In the genomic region with DNA sequence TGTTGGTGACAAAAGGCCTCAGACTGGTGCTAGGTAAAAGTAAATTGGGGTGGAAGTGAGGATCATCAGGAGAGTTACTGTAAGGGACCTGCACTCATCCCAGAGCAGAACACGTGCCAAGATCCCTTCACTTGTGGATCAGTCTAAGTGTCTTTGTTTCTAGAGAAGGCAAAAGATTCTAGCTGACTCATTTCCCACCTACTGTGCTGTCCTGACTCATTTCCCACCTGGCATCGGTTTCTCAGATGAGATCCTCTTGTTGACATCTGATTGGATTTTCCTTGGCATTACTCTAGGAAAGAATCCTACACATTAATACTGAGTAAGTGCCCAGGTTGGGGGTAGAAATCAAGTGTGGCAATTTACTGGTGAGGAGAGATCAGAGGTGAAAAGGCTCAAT, we compare ENCODE assay signal across 12 cellular contexts.
DNase-seq lines count a peak whose midpoint lies in the region; ATAC-seq and TF ChIP-seq lines count a peak whose summit lies in the region.
"Had no signal": no experiment of that assay in that cellular context is flagged by ENCODE, and none has a peak within 500 bp of the region (broad histone marks: within the 10 kb centered on the region; RNA-seq: fewer than 3 reads in every experiment).

No MANE protein-coding gene starts in this region.

- TF ChIP-seq CTCF in omental fat pad (IDR thresholded peaks at IDR 0.05): no peak

- H3K27me3 ChIP-seq in MG63: no peaks in the 10 kb centered on the region

- DNase-seq in DMS79 treated with DMSO at 0.1 percent for 48 hours (lab: John Stamatoyannopoulos, UW) (peak; percentile 3), DMS79 (lab: John Stamatoyannopoulos, UW) (no peak), MG63 (peak; percentile 79), dermis microvascular lymphatic vessel endothelial cell (ENCODE audit: low read depth in 2 of 2) (peak; percentile 91 to 97), omental fat pad (ENCODE audit: low spot score) (no peak)
- DNase-seq in stimulated activated CD4-positive, alpha-beta T cell treated with anti-CD3 and anti-CD28 coated beads, Interleukin-4, amount 100 ng/mL, for 24 hours: no peak
- DNase-seq: activated gamma-delta T cell, heart left ventricle, NCI-H1092, SHP77 treated with DMSO at 0.1 percent for 48 hours had no signal

- H3K4me3 ChIP-seq in MG63: no peak overlapping the region
- H3K4me3 ChIP-seq: heart left ventricle had no signal

- H3K9me3 ChIP-seq in MG63: no peaks in the 10 kb centered on the region
- H3K9me3 ChIP-seq: heart left ventricle had no signal

- H3K36me3 ChIP-seq in MG63: no peaks in the 10 kb centered on the region
- H3K36me3 ChIP-seq: heart left ventricle had no signal

- ATAC-seq in omental fat pad (ENCODE audit: low FRiP score) (peak; percentile 53), HG03378 (IDR thresholded peaks at IDR 0.05; ENCODE audit: unreplicated experiment) (no peak), GM18870 (IDR thresholded peaks at IDR 0.05; ENCODE audit: unreplicated experiment) (no peak)

Comparison
In these comparisons a context has a peak if more than half of its experiments do, and no peak if none do; other contexts are left out.
1. DNase-seq: peak in DMS79 treated with DMSO at 0.1 percent for 48 hours (single experiment), MG63 (single experiment) and dermis microvascular lymphatic vessel endothelial cell (2 of 2); none in DMS79 (single experiment), omental fat pad (single experiment) and stimulated activated CD4-positive, alpha-beta T cell treated with anti-CD3 and anti-CD28 coated beads, Interleukin-4, amount 100 ng/mL, for 24 hours (single experiment).